ENCODE assay signal across 8 cellular contexts in genomic region chr1:20787100-20787774, GRCh38. TPM values are rescaled to one million over a fixed set of nuclear protein-coding genes. Genes with fewer than 3 reads are reported as not detected.
A peak's percentile ranks its signal among the peaks of the same experiment; 100 is the strongest.
DNase-seq lines count a peak whose midpoint lies in the region; ATAC-seq and TF ChIP-seq lines count a peak whose summit lies in the region.

HP1BP3 (minus strand) TSS chr1:20787307; CDS start chr1:20780440, 6,867 bp downstream.

- H3K36me3 Mint-ChIP-seq in nephron progenitor cell (ENCODE audit: low read depth) = no peaks in the 10 kb centered on the region
- H3K36me3 Mint-ChIP-seq in stimulated activated naive CD8-positive, alpha-beta T cell treated with anti-CD3 and anti-CD28 coated beads, Interleukin-15, Interleukin-2, amounts not matched to agents 100 ng/mL and 50 ng/mL, for 24 hours (ENCODE audit: low read depth) = no peaks in the 10 kb centered on the region

- H3K4me3 ChIP-seq in DND-41 (ENCODE audit: low read depth in 1 of 2, low read length in 2 of 2) (peak within 1 kb of the TSS; percentile 78 to 85), fibroblast of the aortic adventitia (ENCODE audit: low read depth, low read length) (peak within 1 kb of the TSS; percentile 88)
- H3K4me3 ChIP-seq in Jurkat, Clone E6-1 (ENCODE audit: low read length) = peak within 1 kb of the TSS; percentile 98

- peak within 1 kb of the TSS; percentile 81 for H3K4me2 ChIP-seq in DND-41 (ENCODE audit: insufficient read depth, low read length)

- H4K20me1 ChIP-seq in DND-41 (ENCODE audit: insufficient read depth, low read length) = peaks cover 37% of the 10 kb centered on the region

- peak within 1 kb of the TSS; percentile 100 for H3K4me3 Mint-ChIP-seq in nephron progenitor cell
- H3K4me3 Mint-ChIP-seq in stimulated activated naive CD8-positive, alpha-beta T cell treated with anti-CD3 and anti-CD28 coated beads, Interleukin-15, Interleukin-2, amounts not matched to agents 100 ng/mL and 50 ng/mL, for 24 hours = peak within 1 kb of the TSS; percentile 99

- peaks cover 44% of the 10 kb centered on the region for H3K79me2 ChIP-seq in DND-41 (ENCODE audit: insufficient read depth, low read length)

- H3K27ac ChIP-seq in DND-41 (ENCODE audit: low read length) (peak within 1 kb of the TSS; percentile 91), RWPE1 (peak within 1 kb of the TSS; percentile 97)

- H3K4me1 ChIP-seq in DND-41 (ENCODE audit: insufficient read depth, low read length) = peaks cover 37% of the 10 kb centered on the region

- H3K4me1 Mint-ChIP-seq in nephron progenitor cell = peaks cover 38% of the 10 kb centered on the region
- H3K4me1 Mint-ChIP-seq in stimulated activated naive CD8-positive, alpha-beta T cell treated with anti-CD3 and anti-CD28 coated beads, Interleukin-15, Interleukin-2, amounts not matched to agents 100 ng/mL and 50 ng/mL, for 24 hours (ENCODE audit: low read depth) = peaks cover 30% of the 10 kb centered on the region

- H3K27ac Mint-ChIP-seq in nephron progenitor cell = peak within 1 kb of the TSS; percentile 100
- H3K27ac Mint-ChIP-seq in stimulated activated naive CD8-positive, alpha-beta T cell treated with anti-CD3 and anti-CD28 coated beads, Interleukin-15, Interleukin-2, amounts not matched to agents 100 ng/mL and 50 ng/mL, for 24 hours = peak within 1 kb of the TSS; percentile 96

- peak within 1 kb of the TSS; percentile 97 for H2AFZ ChIP-seq in DND-41 (ENCODE audit: low read depth, low read length)

- DNase-seq in DND-41 (peak; percentile 85), RWPE1 (ENCODE audit: low spot score) (peak; percentile 53), fibroblast of the aortic adventitia (ENCODE audit: low read depth) (peak; percentile 67), nephron progenitor cell (peak; percentile 81)
- DNase-seq in Jurkat, Clone E6-1 (ENCODE audit: low read depth, low spot score) = peak; percentile 39
- DNase-seq in activated T-helper 9 cell treated with anti-CD3 and anti-CD28 coated beads, Interleukin-2, amount 50 U/mL, for 16 hours (ENCODE audit: low read depth) = peak; percentile 77

- H3K36me3 ChIP-seq in DND-41 (ENCODE audit: insufficient read depth, low read length) = peaks cover 22% of the 10 kb centered on the region

- TF ChIP-seq CTCF in DND-41 (IDR thresholded peaks at IDR 0.05; ENCODE audit: borderline replicate concordance, extremely low read depth, low read length, poor library complexity, severe bottlenecking) (peak; percentile 6), RWPE1 (conservative IDR thresholded peaks at IDR 0.05; ENCODE audit: low read depth) (no peak), fibroblast of the aortic adventitia (IDR thresholded peaks at IDR 0.05; ENCODE audit: insufficient read depth, low read length) (no peak), nephron progenitor cell (IDR thresholded peaks at IDR 0.05) (no peak)

- peak; percentile 44 for ATAC-seq in DND-41 (ENCODE audit: insufficient read depth, low read depth)
- peak; percentile 39 for ATAC-seq in GM21717 (IDR thresholded peaks at IDR 0.05; ENCODE audit: unreplicated experiment)

- H3K27me3 ChIP-seq in DND-41 (ENCODE audit: insufficient read depth, low read length, poor library complexity) = no peaks in the 10 kb centered on the region

- H3K9me3 Mint-ChIP-seq in nephron progenitor cell = no peaks in the 10 kb centered on the region
- H3K9me3 Mint-ChIP-seq in stimulated activated naive CD8-positive, alpha-beta T cell treated with anti-CD3 and anti-CD28 coated beads, Interleukin-15, Interleukin-2, amounts not matched to agents 100 ng/mL and 50 ng/mL, for 24 hours = no peaks in the 10 kb centered on the region

- CTCF ChIA-PET in RWPE1 (lab: Yijun Ruan, JAX) = interaction anchor here (0.5 kb wide), 1 partner anchor 878 kb away, joined by 3 read pairs; no protein-coding TSS in a partner anchor

- POLR2A ChIA-PET in RWPE1 (lab: Yijun Ruan, JAX; ENCODE audit: low non-redundant PET) = interaction anchor here (0.6 to 1.2 kb wide), 4 partner anchors 10 to 404 kb away, joined by 3 to 9 read pairs (median 3); no protein-coding TSS in a partner anchor

- peaks cover 4% of the 10 kb centered on the region for H3K27me3 Mint-ChIP-seq in nephron progenitor cell (ENCODE audit: low read depth, poor library complexity)
- H3K27me3 Mint-ChIP-seq in stimulated activated naive CD8-positive, alpha-beta T cell treated with anti-CD3 and anti-CD28 coated beads, Interleukin-15, Interleukin-2, amounts not matched to agents 100 ng/mL and 50 ng/mL, for 24 hours = no peaks in the 10 kb centered on the region

- H3K9ac ChIP-seq in DND-41 (ENCODE audit: low read depth, low read length) = peak within 1 kb of the TSS; percentile 92

- H3K9me3 ChIP-seq in DND-41 (ENCODE audit: insufficient read depth, low read length, severe bottlenecking) = no peaks in the 10 kb centered on the region

RNA-seq across cellular contexts. Expression of gene HP1BP3, which starts in this region (rescaled TPM):
- polyA plus RNA-seq in Jurkat, Clone E6-1 (2012; ENCODE audit: insufficient read depth, insufficient read length) = 261 TPM
- 215 and 395 TPM in 2 replicates for total RNA-seq in fibroblast of the aortic adventitia (ENCODE audit: low replicate concordance)

Comparison
In these comparisons a context has a peak if more than half of its experiments do, and no peak if none do; other contexts are left out.
1. Peak in every context shown above with its lines: DNase-seq, ATAC-seq, H3K4me3 ChIP-seq and H3K27ac ChIP-seq.